1 cellular context compared by ENCODE assay signal in the genomic region with DNA sequence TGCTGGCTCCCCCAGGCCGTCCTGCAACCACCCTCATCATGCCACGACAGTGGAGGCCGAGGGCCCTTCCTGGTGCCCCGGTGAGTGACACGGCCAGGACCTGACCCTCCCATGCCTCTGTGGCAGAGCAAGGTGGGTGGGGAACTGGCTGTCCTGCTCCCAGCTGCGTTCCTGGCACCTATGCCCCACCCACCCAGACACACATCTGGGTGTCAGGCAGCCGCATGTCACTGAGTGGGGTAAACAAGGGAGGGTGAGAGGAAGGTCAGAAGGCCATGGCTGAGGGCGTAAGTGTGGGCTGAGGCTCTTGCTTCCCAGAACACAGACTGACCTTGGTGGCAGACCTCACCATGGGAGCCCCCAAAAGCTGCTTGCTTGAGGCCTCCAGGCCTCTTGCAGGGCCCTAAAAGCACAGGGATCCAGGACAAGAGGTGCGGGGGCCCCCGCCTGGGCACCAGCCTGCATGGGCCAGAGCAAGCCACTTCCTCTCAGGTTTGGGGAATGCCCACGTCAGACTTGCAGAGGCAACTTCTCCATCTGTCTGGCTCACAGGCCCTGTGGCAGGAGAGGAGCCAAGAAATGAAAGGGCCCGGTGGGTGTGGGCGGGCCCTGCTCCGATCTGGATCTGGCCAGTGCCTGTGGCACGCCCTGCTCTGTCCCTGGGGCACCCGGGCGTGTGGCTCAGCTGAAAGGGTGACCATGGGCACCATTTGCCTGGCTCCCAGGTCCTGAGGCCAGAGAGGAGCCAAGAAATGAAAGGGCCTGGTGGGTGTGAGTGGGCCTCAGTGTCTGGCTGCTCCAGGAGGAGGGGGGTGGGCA.
TF ChIP-seq lines count a peak whose summit lies in the region.

No MANE protein-coding gene starts in this region.

TF ChIP-seq in HepG2, 621 proteins besides CTCF, POLR2A, EP300 and RAD21 (continued from another document):
- TF ChIP-seq, protein P1, sequence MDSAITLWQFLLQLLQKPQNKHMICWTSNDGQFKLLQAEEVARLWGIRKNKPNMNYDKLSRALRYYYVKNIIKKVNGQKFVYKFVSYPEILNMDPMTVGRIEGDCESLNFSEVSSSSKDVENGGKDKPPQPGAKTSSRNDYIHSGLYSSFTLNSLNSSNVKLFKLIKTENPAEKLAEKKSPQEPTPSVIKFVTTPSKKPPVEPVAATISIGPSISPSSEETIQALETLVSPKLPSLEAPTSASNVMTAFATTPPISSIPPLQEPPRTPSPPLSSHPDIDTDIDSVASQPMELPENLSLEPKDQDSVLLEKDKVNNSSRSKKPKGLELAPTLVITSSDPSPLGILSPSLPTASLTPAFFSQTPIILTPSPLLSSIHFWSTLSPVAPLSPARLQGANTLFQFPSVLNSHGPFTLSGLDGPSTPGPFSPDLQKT (CRISPR knock-in tag; IDR thresholded peaks at IDR 0.05; ENCODE audit: borderline replicate concordance): no peak
- TF ChIP-seq ZBTB20 (CRISPR knock-in tag; IDR thresholded peaks at IDR 0.05; ENCODE audit: borderline replicate concordance, low read depth) (peak; percentile 4; the same call in 1 of the 2 replicates), POGZ (CRISPR knock-in tag; IDR thresholded peaks at IDR 0.05) (no peak)
- TF ChIP-seq, protein P2, sequence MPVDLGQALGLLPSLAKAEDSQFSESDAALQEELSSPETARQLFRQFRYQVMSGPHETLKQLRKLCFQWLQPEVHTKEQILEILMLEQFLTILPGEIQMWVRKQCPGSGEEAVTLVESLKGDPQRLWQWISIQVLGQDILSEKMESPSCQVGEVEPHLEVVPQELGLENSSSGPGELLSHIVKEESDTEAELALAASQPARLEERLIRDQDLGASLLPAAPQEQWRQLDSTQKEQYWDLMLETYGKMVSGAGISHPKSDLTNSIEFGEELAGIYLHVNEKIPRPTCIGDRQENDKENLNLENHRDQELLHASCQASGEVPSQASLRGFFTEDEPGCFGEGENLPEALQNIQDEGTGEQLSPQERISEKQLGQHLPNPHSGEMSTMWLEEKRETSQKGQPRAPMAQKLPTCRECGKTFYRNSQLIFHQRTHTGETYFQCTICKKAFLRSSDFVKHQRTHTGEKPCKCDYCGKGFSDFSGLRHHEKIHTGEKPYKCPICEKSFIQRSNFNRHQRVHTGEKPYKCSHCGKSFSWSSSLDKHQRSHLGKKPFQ (CRISPR knock-in tag; IDR thresholded peaks at IDR 0.05; ENCODE audit: insufficient replicate concordance): no peak
